13 cellular contexts compared by ENCODE assay signal in genomic region chr16:58670177-58670576, GRCh38. TPM values are rescaled to one million over a fixed set of nuclear protein-coding genes. Genes with fewer than 3 reads are reported as not detected.
DNase-seq lines count a peak whose midpoint lies in the region; ATAC-seq and TF ChIP-seq lines count a peak whose summit lies in the region.
"Had no signal": no experiment of that assay in that cellular context is flagged by ENCODE, and none has a peak within 500 bp of the region (broad histone marks: within the 10 kb centered on the region; RNA-seq: fewer than 3 reads in every experiment).

No MANE protein-coding gene starts in this region.

- no peaks in the 10 kb centered on the region for H3K4me1 Mint-ChIP-seq in neural crest cell
- no peaks in the 10 kb centered on the region for H3K4me1 Mint-ChIP-seq in stimulated activated effector memory CD8-positive, alpha-beta T cell treated with anti-CD3 and anti-CD28 coated beads, Interleukin-12 subunit alpha, Interleukin-12 subunit beta, amount 100 ng/mL, for 72 hours
- no peaks in the 10 kb centered on the region for H3K4me1 Mint-ChIP-seq in mesothelial cell of epicardium
- H3K4me1 Mint-ChIP-seq in stimulated activated memory B cell treated with anti-CD40 and anti-IgM and Interleukin-4, amounts not matched to agents 10 μg/mL and 1 μg/mL and 100 μg/mL, for 72 hours, result no peaks in the 10 kb centered on the region
- H3K4me1 Mint-ChIP-seq: CD4-positive, alpha-beta memory T cell had no signal

- no peak for TF ChIP-seq CTCF in neural crest cell (conservative IDR thresholded peaks at IDR 0.05)
- TF ChIP-seq CTCF in mesothelial cell of epicardium (IDR thresholded peaks at IDR 0.05; ENCODE audit: unreplicated experiment), result no peak

- H3K4me3 Mint-ChIP-seq in neural crest cell (no peak overlapping the region), mesothelial cell of epicardium (no peak overlapping the region)
- no peak overlapping the region for H3K4me3 Mint-ChIP-seq in stimulated activated effector memory CD8-positive, alpha-beta T cell treated with anti-CD3 and anti-CD28 coated beads, Interleukin-12 subunit alpha, Interleukin-12 subunit beta, amount 100 ng/mL, for 72 hours
- H3K4me3 Mint-ChIP-seq in stimulated activated memory B cell treated with anti-CD40 and anti-IgM and Interleukin-4, amounts not matched to agents 10 μg/mL and 1 μg/mL and 100 μg/mL, for 72 hours, result no peak overlapping the region
- H3K4me3 Mint-ChIP-seq: CD4-positive, alpha-beta memory T cell had no signal

- H3K9me3 Mint-ChIP-seq in neural crest cell (no peaks in the 10 kb centered on the region), mesothelial cell of epicardium (no peaks in the 10 kb centered on the region)
- no peaks in the 10 kb centered on the region for H3K9me3 Mint-ChIP-seq in stimulated activated effector memory CD8-positive, alpha-beta T cell treated with anti-CD3 and anti-CD28 coated beads, Interleukin-12 subunit alpha, Interleukin-12 subunit beta, amount 100 ng/mL, for 72 hours
- H3K9me3 Mint-ChIP-seq in stimulated activated memory B cell treated with anti-CD40 and anti-IgM and Interleukin-4, amounts not matched to agents 10 μg/mL and 1 μg/mL and 100 μg/mL, for 72 hours, result no peaks in the 10 kb centered on the region
- H3K9me3 Mint-ChIP-seq: CD4-positive, alpha-beta memory T cell had no signal

- DNase-seq in EL, result peak; percentile 40
- peak; percentile 35 for DNase-seq in M059J (ENCODE audit: low read depth)
- no peak for DNase-seq in neural crest cell (ENCODE audit: low read depth, low spot score)
- no peak for DNase-seq in stimulated activated effector memory CD8-positive, alpha-beta T cell treated with anti-CD3 and anti-CD28 coated beads, Interleukin-12 subunit alpha, Interleukin-12 subunit beta, amount 100 ng/mL, for 72 hours (ENCODE audit: low spot score in 2 of 2)
- DNase-seq in mesothelial cell of epicardium (ENCODE audit: low spot score in 2 of 2, unreplicated experiment in 2 of 2), result no peak
- no peak for DNase-seq in activated CD4-positive, alpha-beta T cell treated with anti-CD3 and anti-CD28 coated beads for 48 hours
- DNase-seq: BE2C; CD4-positive, alpha-beta memory T cell; DMS79; GDM1; GOT3 had no signal

- ATAC-seq in stimulated activated effector memory CD8-positive, alpha-beta T cell treated with anti-CD3 and anti-CD28 coated beads, Interleukin-12 subunit alpha, Interleukin-12 subunit beta, amount 100 ng/mL, for 72 hours, result no peak
- ATAC-seq in stimulated activated memory B cell treated with anti-CD40 and anti-IgM and Interleukin-4, amounts not matched to agents 10 μg/mL and 1 μg/mL and 100 μg/mL, for 72 hours, result no peak
- ATAC-seq: HepG2 had no signal

- H3K27ac Mint-ChIP-seq in neural crest cell (ENCODE audit: unreplicated experiment) (peak overlapping the region; percentile 86), mesothelial cell of epicardium (no peak overlapping the region)
- H3K27ac Mint-ChIP-seq in stimulated activated effector memory CD8-positive, alpha-beta T cell treated with anti-CD3 and anti-CD28 coated beads, Interleukin-12 subunit alpha, Interleukin-12 subunit beta, amount 100 ng/mL, for 72 hours, result peak overlapping the region; percentile 66
- H3K27ac Mint-ChIP-seq in stimulated activated memory B cell treated with anti-CD40 and anti-IgM and Interleukin-4, amounts not matched to agents 10 μg/mL and 1 μg/mL and 100 μg/mL, for 72 hours, result no peak overlapping the region
- H3K27ac Mint-ChIP-seq: CD4-positive, alpha-beta memory T cell had no signal

- H3K27me3 Mint-ChIP-seq in neural crest cell (ENCODE audit: low read depth) (no peaks in the 10 kb centered on the region), mesothelial cell of epicardium (ENCODE audit: low read depth) (no peaks in the 10 kb centered on the region)
- H3K27me3 Mint-ChIP-seq in stimulated activated memory B cell treated with anti-CD40 and anti-IgM and Interleukin-4, amounts not matched to agents 10 μg/mL and 1 μg/mL and 100 μg/mL, for 72 hours, result no peaks in the 10 kb centered on the region
- H3K27me3 Mint-ChIP-seq: CD4-positive, alpha-beta memory T cell had no signal

- H3K36me3 Mint-ChIP-seq in neural crest cell (ENCODE audit: low read depth) (peaks cover 11% of the 10 kb centered on the region), mesothelial cell of epicardium (peaks cover 30% of the 10 kb centered on the region)
- H3K36me3 Mint-ChIP-seq in stimulated activated effector memory CD8-positive, alpha-beta T cell treated with anti-CD3 and anti-CD28 coated beads, Interleukin-12 subunit alpha, Interleukin-12 subunit beta, amount 100 ng/mL, for 72 hours, result peaks cover 12% of the 10 kb centered on the region
- H3K36me3 Mint-ChIP-seq in stimulated activated memory B cell treated with anti-CD40 and anti-IgM and Interleukin-4, amounts not matched to agents 10 μg/mL and 1 μg/mL and 100 μg/mL, for 72 hours, result peaks cover 57% of the 10 kb centered on the region

RNA-seq across cellular contexts. Expression of gene SLC38A7, which starts 14.4 kb away (rescaled TPM):
- 12.9 and 14.8 TPM in 2 replicates for total RNA-seq in M059J (2014; rRNA removed; shearing (Covaris generic))
- total RNA-seq in neural crest cell, result 31.7 and 31.8 TPM in 2 replicates
- total RNA-seq in mesothelial cell of epicardium, result 29.0 to 33.0 TPM (median 29.8 TPM) in 3 replicates

RNA-seq across cellular contexts. Expression of gene CNOT1, which starts 40.6 kb away (rescaled TPM):
- total RNA-seq in M059J (2014; rRNA removed; shearing (Covaris generic)), result 68.8 and 122 TPM in 2 replicates
- total RNA-seq in neural crest cell (247 and 254 TPM in 2 replicates), mesothelial cell of epicardium (194 to 213 TPM (median 204 TPM) in 3 replicates)

Comparison
In these comparisons a context has a peak if more than half of its experiments do, and no peak if none do; other contexts are left out.
1. DNase-seq: peak in EL (single experiment) and M059J (single experiment); none in neural crest cell (single experiment), stimulated activated effector memory CD8-positive, alpha-beta T cell treated with anti-CD3 and anti-CD28 coated beads, Interleukin-12 subunit alpha, Interleukin-12 subunit beta, amount 100 ng/mL, for 72 hours (0 of 2), mesothelial cell of epicardium (0 of 2) and activated CD4-positive, alpha-beta T cell treated with anti-CD3 and anti-CD28 coated beads for 48 hours (single experiment).
2. H3K27ac Mint-ChIP-seq: peak in neural crest cell (single experiment) and stimulated activated effector memory CD8-positive, alpha-beta T cell treated with anti-CD3 and anti-CD28 coated beads, Interleukin-12 subunit alpha, Interleukin-12 subunit beta, amount 100 ng/mL, for 72 hours (single experiment); none in mesothelial cell of epicardium (single experiment) and stimulated activated memory B cell treated with anti-CD40 and anti-IgM and Interleukin-4, amounts not matched to agents 10 μg/mL and 1 μg/mL and 100 μg/mL, for 72 hours (single experiment).